7 cellular contexts compared by ENCODE assay signal in the genomic region with DNA sequence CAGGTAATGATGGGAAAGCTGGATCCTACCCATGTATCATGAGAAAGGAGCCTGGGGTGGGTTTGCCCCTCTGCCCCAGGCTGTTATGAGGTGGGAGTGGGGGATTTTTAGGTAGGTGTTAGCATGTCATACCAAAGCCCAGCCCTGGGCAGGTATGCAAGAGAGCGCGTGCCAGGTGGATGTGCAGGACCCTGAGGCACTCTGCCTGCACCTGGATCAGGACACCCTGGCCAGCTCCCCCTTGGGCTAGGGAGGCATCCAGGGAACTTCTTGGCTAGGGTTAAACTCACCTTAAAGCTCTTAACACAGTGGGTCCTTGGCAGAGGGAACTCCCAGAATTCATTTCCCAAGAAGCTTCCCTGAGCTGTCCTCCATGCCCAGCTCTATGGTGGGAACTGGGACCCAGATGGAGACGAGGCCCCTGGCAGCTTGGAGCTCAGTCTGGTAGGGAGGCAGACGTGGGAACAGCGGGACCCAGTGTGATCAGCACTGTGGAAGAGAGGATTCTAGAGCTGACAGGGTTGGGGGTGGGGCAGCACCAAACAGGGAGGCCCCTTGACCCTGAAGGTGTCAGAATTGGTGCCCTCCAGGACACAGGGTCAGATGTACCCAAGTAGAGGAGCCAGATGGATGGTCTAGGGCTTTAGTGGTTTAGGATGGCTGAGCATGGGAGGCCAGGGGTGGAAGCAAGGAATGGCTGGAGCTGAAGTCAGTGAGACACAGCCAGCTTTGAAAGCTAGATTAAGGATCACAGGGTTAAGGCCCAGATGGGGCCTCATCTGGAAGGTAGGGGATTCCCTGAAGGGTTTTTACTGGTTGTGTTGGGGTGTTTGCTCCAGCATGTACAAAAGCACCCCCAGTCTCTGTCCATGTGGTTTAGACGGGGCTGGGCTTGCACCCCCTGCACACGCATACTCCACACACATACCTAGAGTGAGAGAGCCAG.
DNase-seq lines count a peak whose midpoint lies in the region; ATAC-seq, FAIRE-seq and TF ChIP-seq lines count a peak whose summit lies in the region.
"Had no signal": no experiment of that assay in that cellular context is flagged by ENCODE, and none has a peak within 500 bp of the region (broad histone marks: within the 10 kb centered on the region; RNA-seq: fewer than 3 reads in every experiment).

No MANE protein-coding gene starts in this region.

- no peak for TF ChIP-seq CTCF in RWPE1 (conservative IDR thresholded peaks at IDR 0.05; ENCODE audit: low read depth)

- peaks cover 35% of the 10 kb centered on the region for H3K4me1 Mint-ChIP-seq in memory B cell

- no peak for DNase-seq in GM18507 (ENCODE audit: extremely low spot score, insufficient read length, low read depth)
- no peak for DNase-seq in RWPE1 (ENCODE audit: low spot score)
- DNase-seq in memory B cell (ENCODE audit: low spot score in 2 of 2), result no peak
- DNase-seq in SIG-M5 (lab: John Stamatoyannopoulos, UW), result no peak

- ATAC-seq in memory B cell (ENCODE audit: low read depth) (peak; percentile 34), HG03457 (IDR thresholded peaks at IDR 0.05; ENCODE audit: unreplicated experiment) (no peak)

- H3K36me3 Mint-ChIP-seq in memory B cell, result peaks cover 16% of the 10 kb centered on the region

- peak overlapping the region; percentile 88 for H3K27ac ChIP-seq in RWPE1
- H3K27ac ChIP-seq: breast epithelium, parathyroid adenoma had no signal

- H3K27me3 Mint-ChIP-seq in memory B cell, result no peaks in the 10 kb centered on the region

- CTCF ChIA-PET in RWPE1 (lab: Yijun Ruan, JAX), result interaction anchor here (1.0 to 12.5 kb wide), 5 partner anchors 10 to 54 kb away, joined by 3 to 148 read pairs (median 4); partner anchors contain the start of gene GRK6

- H3K27ac Mint-ChIP-seq in memory B cell, result peak overlapping the region; percentile 95

- POLR2A ChIA-PET in RWPE1 (lab: Yijun Ruan, JAX; ENCODE audit: low non-redundant PET), result interaction anchor here (0.6 kb wide), 1 partner anchor 18 kb away, joined by 3 read pairs; no protein-coding TSS in a partner anchor

- H3K9me3 Mint-ChIP-seq in memory B cell, result no peaks in the 10 kb centered on the region

- H3K4me3 Mint-ChIP-seq in memory B cell, result peak overlapping the region; percentile 61

- peak; percentile 57 for FAIRE-seq in GM18507 (lab: Jason Lieb, UNC)
